Comparison of ENCODE assay signal across 8 cellular contexts in genomic region chr6:86856937-86857563, GRCh38.
A peak's percentile ranks its signal among the peaks of the same experiment; 100 is the strongest.
DNase-seq lines count a peak whose midpoint lies in the region; FAIRE-seq and TF ChIP-seq lines count a peak whose summit lies in the region.

No MANE protein-coding gene starts in this region.

- CTCF ChIA-PET in endothelial cell of umbilical vein (lab: Charles Lee) = interaction anchor here (0.5 to 3.7 kb wide), 5 partner anchors 31 to 1106 kb away, joined by 3 to 29 read pairs (median 4); no protein-coding TSS in a partner anchor

- H3K9ac ChIP-seq in endothelial cell of umbilical vein (replicated peaks; ENCODE audit: extremely low read depth, insufficient read depth, low read length) = no peak overlapping the region

- no TSS peak for BruUV-seq in endothelial cell of umbilical vein (replicated peaks; lab: Mats Ljungman, UMichigan)

- FAIRE-seq in endothelial cell of umbilical vein (lab: Jason Lieb, UNC) = no peak

- H2AFZ ChIP-seq in endothelial cell of umbilical vein (ENCODE audit: low read depth, low read length) = no peak overlapping the region

- POLR2A ChIA-PET in endothelial cell of umbilical vein (lab: Charles Lee) = no interaction called here

- no peak overlapping the region for H3K27ac ChIP-seq in endothelial cell of umbilical vein (ENCODE audit: insufficient read depth, low read depth, low read length)

- intact Hi-C loops in endothelial cell of umbilical vein (cut with micrococcal nuclease) = loop anchor here (1.0 kb wide), 1 partner anchor 934 kb away; no protein-coding TSS in a partner anchor

- peak; percentile 89 for TF ChIP-seq CTCF in BE2C (IDR thresholded peaks at IDR 0.05; ENCODE audit: low read depth, low read length)
- peak; percentile 64; the same call in 1 of the 2 replicates for TF ChIP-seq CTCF in GM12874 (IDR thresholded peaks at IDR 0.05; ENCODE audit: insufficient read depth, low read depth, low read length)
- peak; percentile 39 to 56 for TF ChIP-seq CTCF in endothelial cell of umbilical vein (IDR thresholded peaks at IDR 0.05; ENCODE audit: extremely low read depth in 1 of 2, insufficient read depth in 1 of 2, low read depth in 1 of 2, low read length in 2 of 2)

- no peaks in the 10 kb centered on the region for H4K20me1 ChIP-seq in endothelial cell of umbilical vein (replicated peaks; ENCODE audit: control insufficient read depth, extremely low read depth, insufficient read depth, low read length)

- dilution Hi-C loops in endothelial cell of umbilical vein (cut with MboI; ENCODE audit: extremely low pct_ligation_motif_present, low sequenced_read_pairs) = no loop called here

- TF ChIP-seq POLR2A in endothelial cell of umbilical vein (IDR thresholded peaks at IDR 0.05; ENCODE audit: low read depth, low read length) = no peak

- no peaks in the 10 kb centered on the region for H3K36me3 ChIP-seq in BE2C
- H3K36me3 ChIP-seq in endothelial cell of umbilical vein (ENCODE audit: control insufficient read depth in 2 of 2, extremely low read depth in 1 of 2, insufficient read depth in 2 of 2, low read length in 2 of 2) = no peaks in the 10 kb centered on the region

- no peaks in the 10 kb centered on the region for H3K9me1 ChIP-seq in endothelial cell of umbilical vein (replicated peaks; ENCODE audit: control insufficient read depth, extremely low read depth, insufficient read depth, low read length)

- DNase-seq in BE2C = peak; percentile 52
- DNase-seq in HPDE6-E6E7 (ENCODE audit: extremely low spot score) = peak; percentile 2
- peak; percentile 16 for DNase-seq in RPMI7951 (ENCODE audit: low read depth)
- peak; percentile 43 for DNase-seq in endothelial cell of umbilical vein (ENCODE audit: low read depth, low spot score)
- peak; percentile 56 for DNase-seq in pons (ENCODE audit: low spot score)
- DNase-seq in H4 (ENCODE audit: low spot score) = no peak
- DNase-seq in NK-92 (lab: John Stamatoyannopoulos, UW; ENCODE audit: unreplicated experiment) = no peak

- H3K4me3 ChIP-seq in BE2C (ENCODE audit: low read depth, low read length) (no peak overlapping the region), endothelial cell of umbilical vein (replicated peaks in 1 of 3; ENCODE audit: insufficient read depth in 1 of 3, low read depth in 1 of 3, low read length in 3 of 3) (no peak overlapping the region)

- H3K4me1 ChIP-seq in BE2C (peaks cover 13% of the 10 kb centered on the region), endothelial cell of umbilical vein (ENCODE audit: control insufficient read depth, extremely low read depth, insufficient read depth, low read length) (no peaks in the 10 kb centered on the region)

- H3K27me3 ChIP-seq in BE2C = no peaks in the 10 kb centered on the region
- H3K27me3 ChIP-seq in endothelial cell of umbilical vein (ENCODE audit: control insufficient read depth in 2 of 2, insufficient read depth in 2 of 2, low read length in 2 of 2) = no peaks in the 10 kb centered on the region

- no peaks in the 10 kb centered on the region for H3K9me3 ChIP-seq in BE2C
- no peaks in the 10 kb centered on the region for H3K9me3 ChIP-seq in endothelial cell of umbilical vein (replicated peaks; ENCODE audit: control insufficient read depth, insufficient read depth, low read length)

- H3K4me2 ChIP-seq in endothelial cell of umbilical vein (ENCODE audit: insufficient read depth, low read length) = no peak overlapping the region

- H3K79me2 ChIP-seq in endothelial cell of umbilical vein (ENCODE audit: control insufficient read depth, insufficient read depth, low read length) = no peaks in the 10 kb centered on the region

TF ChIP-seq in endothelial cell of umbilical vein, 7 proteins besides CTCF, POLR2A, EP300 and RAD21:
- TF ChIP-seq MYC (IDR thresholded peaks at IDR 0.05; ENCODE audit: low read depth, low read length) = no peak
- TF ChIP-seq POLR2AphosphoS5 (IDR thresholded peaks at IDR 0.05; ENCODE audit: insufficient read depth, low read depth, low read length) = no peak
- TF ChIP-seq FOS (IDR thresholded peaks at IDR 0.05; ENCODE audit: borderline replicate concordance, insufficient read depth, low read length) = no peak
- no peak for TF ChIP-seq MAX (IDR thresholded peaks at IDR 0.05; ENCODE audit: insufficient read depth, insufficient read length)
- no peak for TF ChIP-seq JUN (IDR thresholded peaks at IDR 0.05; ENCODE audit: borderline replicate concordance, insufficient read depth, insufficient read length, low read depth)
- TF ChIP-seq EZH2 (IDR thresholded peaks at IDR 0.05; ENCODE audit: borderline replicate concordance, low read depth, low read length, severe bottlenecking) = no peak
- no peak for TF ChIP-seq GATA2 (IDR thresholded peaks at IDR 0.05; ENCODE audit: insufficient read depth, insufficient read length, low read depth, low read length)

Comparison
In these comparisons a context has a peak if more than half of its experiments do, and no peak if none do; other contexts are left out.
1. DNase-seq: peak in BE2C (single experiment), HPDE6-E6E7 (single experiment), RPMI7951 (single experiment), endothelial cell of umbilical vein (single experiment) and pons (single experiment); none in H4 (single experiment) and NK-92 (single experiment).
2. Peak in every context shown above with its lines, with median percentiles within 50 percentile points of each other: CTCF ChIP-seq.